In genomic region chr3:71143493-71143892, GRCh38 we compare ENCODE assay signal across 18 cellular contexts.
DNase-seq lines count a peak whose midpoint lies in the region; ATAC-seq and TF ChIP-seq lines count a peak whose summit lies in the region.
"Had no signal": no experiment of that assay in that cellular context is flagged by ENCODE, and none has a peak within 500 bp of the region (broad histone marks: within the 10 kb centered on the region; RNA-seq: fewer than 3 reads in every experiment).

No MANE protein-coding gene starts in this region.

- no peak overlapping the region for H3K4me3 Mint-ChIP-seq in CD4-positive, CD25-positive, alpha-beta regulatory T cell
- H3K4me3 Mint-ChIP-seq in T-helper 17 cell, result no peak overlapping the region
- no peak overlapping the region for H3K4me3 Mint-ChIP-seq in stimulated activated memory B cell treated with anti-CD40 and anti-IgM and Interleukin-4, amounts not matched to agents 10 μg/mL and 1 μg/mL and 100 μg/mL, for 72 hours
- H3K4me3 Mint-ChIP-seq: CD8-positive, alpha-beta memory T cell; HFFc6 had no signal

- H3K4me3 ChIP-seq in CD4-positive, CD25-positive, alpha-beta regulatory T cell (ENCODE audit: low read depth, low read length), result no peak overlapping the region
- H3K4me3 ChIP-seq in gastroesophageal sphincter, result no peak overlapping the region

- no peaks in the 10 kb centered on the region for H3K27me3 Mint-ChIP-seq in CD4-positive, CD25-positive, alpha-beta regulatory T cell
- H3K27me3 Mint-ChIP-seq in T-helper 17 cell, result no peaks in the 10 kb centered on the region
- no peaks in the 10 kb centered on the region for H3K27me3 Mint-ChIP-seq in stimulated activated memory B cell treated with anti-CD40 and anti-IgM and Interleukin-4, amounts not matched to agents 10 μg/mL and 1 μg/mL and 100 μg/mL, for 72 hours
- H3K27me3 Mint-ChIP-seq: CD8-positive, alpha-beta memory T cell had no signal

- 88 to 100% methylated on average over 2 to 4 of the region's 4 CpGs for WGBS in gastroesophageal sphincter (ENCODE audit: low coverage in 1 of 2), 2 donors

- peak overlapping the region in 2 of 3 donors; percentile 17 to 40 for H3K27ac Mint-ChIP-seq in CD4-positive, CD25-positive, alpha-beta regulatory T cell
- H3K27ac Mint-ChIP-seq in T-helper 17 cell, result peak overlapping the region; percentile 51
- peak overlapping the region; percentile 66 for H3K27ac Mint-ChIP-seq in stimulated activated memory B cell treated with anti-CD40 and anti-IgM and Interleukin-4, amounts not matched to agents 10 μg/mL and 1 μg/mL and 100 μg/mL, for 72 hours
- H3K27ac Mint-ChIP-seq: HFFc6 had no signal

- no peak for TF ChIP-seq EP300 in gastroesophageal sphincter (IDR thresholded peaks at IDR 0.05)

- no peak overlapping the region for H3K27ac ChIP-seq in CD4-positive, CD25-positive, alpha-beta regulatory T cell (ENCODE audit: insufficient read depth, low read length, poor library complexity, severe bottlenecking)
- H3K27ac ChIP-seq in gastroesophageal sphincter, result peak overlapping the region in 3 of 4 donors; percentile 5 to 67 (median 55)
- H3K27ac ChIP-seq: RWPE1 had no signal

- H3K4me1 Mint-ChIP-seq in CD4-positive, CD25-positive, alpha-beta regulatory T cell, result peaks cover 26 to 74% (median 31%) of the 10 kb centered on the region in 4 donors
- peaks cover 24% of the 10 kb centered on the region for H3K4me1 Mint-ChIP-seq in T-helper 17 cell
- H3K4me1 Mint-ChIP-seq in stimulated activated memory B cell treated with anti-CD40 and anti-IgM and Interleukin-4, amounts not matched to agents 10 μg/mL and 1 μg/mL and 100 μg/mL, for 72 hours, result peaks cover 32% of the 10 kb centered on the region

- TF ChIP-seq POLR2A in gastroesophageal sphincter (IDR thresholded peaks at IDR 0.05), result no peak

- H3K36me3 Mint-ChIP-seq in CD4-positive, CD25-positive, alpha-beta regulatory T cell, result peaks cover 37% of the 10 kb centered on the region
- H3K36me3 Mint-ChIP-seq in T-helper 17 cell (ENCODE audit: low read depth), result peaks cover 4% of the 10 kb centered on the region
- peaks cover 19% of the 10 kb centered on the region for H3K36me3 Mint-ChIP-seq in stimulated activated memory B cell treated with anti-CD40 and anti-IgM and Interleukin-4, amounts not matched to agents 10 μg/mL and 1 μg/mL and 100 μg/mL, for 72 hours

- peaks cover 24% of the 10 kb centered on the region for H3K36me3 ChIP-seq in CD4-positive, CD25-positive, alpha-beta regulatory T cell (ENCODE audit: control insufficient read depth, insufficient read depth, low read length)
- no peaks in the 10 kb centered on the region for H3K36me3 ChIP-seq in gastroesophageal sphincter
- H3K36me3 ChIP-seq: BE2C had no signal

- no peaks in the 10 kb centered on the region for H3K4me1 ChIP-seq in CD4-positive, CD25-positive, alpha-beta regulatory T cell (ENCODE audit: control insufficient read depth, insufficient read depth, low read length, poor library complexity, severe bottlenecking)
- peaks cover 0 to 40% (median 4%) of the 10 kb centered on the region in 3 donors for H3K4me1 ChIP-seq in gastroesophageal sphincter
- H3K4me1 ChIP-seq: BE2C had no signal

- H3K27me3 ChIP-seq in CD4-positive, CD25-positive, alpha-beta regulatory T cell (ENCODE audit: control insufficient read depth, insufficient read depth, low read length), result no peaks in the 10 kb centered on the region
- H3K27me3 ChIP-seq in gastroesophageal sphincter, result no peaks in the 10 kb centered on the region
- H3K27me3 ChIP-seq: BE2C had no signal

- H3K9me3 Mint-ChIP-seq in CD4-positive, CD25-positive, alpha-beta regulatory T cell, result peaks cover 0 to 4% (median 0%) of the 10 kb centered on the region in 7 donors
- H3K9me3 Mint-ChIP-seq in stimulated activated memory B cell treated with anti-CD40 and anti-IgM and Interleukin-4, amounts not matched to agents 10 μg/mL and 1 μg/mL and 100 μg/mL, for 72 hours, result peaks cover 3% of the 10 kb centered on the region
- H3K9me3 Mint-ChIP-seq: CD8-positive, alpha-beta memory T cell; HFFc6 had no signal

- no peak for TF ChIP-seq CTCF in gastroesophageal sphincter (IDR thresholded peaks at IDR 0.05)

- no peak for DNase-seq in CD4-positive, CD25-positive, alpha-beta regulatory T cell
- DNase-seq in T-helper 17 cell, result no peak
- DNase-seq in DMS114 treated with DMSO at 0.1 percent for 48 hours (lab: John Stamatoyannopoulos, UW; ENCODE audit: unreplicated experiment), result no peak
- no peak for DNase-seq in activated CD8-positive, alpha-beta memory T cell treated with anti-CD3 and anti-CD28 coated beads for 24 hours
- DNase-seq: BE2C; CD8-positive, alpha-beta memory T cell; DMS 273 treated with DMSO at 0.1 percent for 48 hours; HFFc6; KBM-7; NCI-H1048; NCI-H146; NCI-H2227 treated with DMSO at 0.1 percent for 48 hours; NCI-H526; OCI-M1 had no signal

- H3K9me3 ChIP-seq in CD4-positive, CD25-positive, alpha-beta regulatory T cell (ENCODE audit: control insufficient read depth in 2 of 2, low read length in 2 of 2), result no peaks in the 10 kb centered on the region
- H3K9me3 ChIP-seq in T-helper 17 cell (ENCODE audit: control insufficient read depth, low read length, poor library complexity, severe bottlenecking), result no peaks in the 10 kb centered on the region
- H3K9me3 ChIP-seq in gastroesophageal sphincter, result no peaks in the 10 kb centered on the region
- H3K9me3 ChIP-seq: BE2C had no signal

- no peak for ATAC-seq in CD4-positive, CD25-positive, alpha-beta regulatory T cell (ENCODE audit: low read depth in 2 of 2)
- ATAC-seq in T-helper 17 cell (no peak), gastroesophageal sphincter (no peak), GM19035 (IDR thresholded peaks at IDR 0.05; ENCODE audit: unreplicated experiment) (no peak)
- ATAC-seq in stimulated activated memory B cell treated with anti-CD40 and anti-IgM and Interleukin-4, amounts not matched to agents 10 μg/mL and 1 μg/mL and 100 μg/mL, for 72 hours, result no peak
